19 cellular contexts compared by ENCODE assay signal in the genomic region with DNA sequence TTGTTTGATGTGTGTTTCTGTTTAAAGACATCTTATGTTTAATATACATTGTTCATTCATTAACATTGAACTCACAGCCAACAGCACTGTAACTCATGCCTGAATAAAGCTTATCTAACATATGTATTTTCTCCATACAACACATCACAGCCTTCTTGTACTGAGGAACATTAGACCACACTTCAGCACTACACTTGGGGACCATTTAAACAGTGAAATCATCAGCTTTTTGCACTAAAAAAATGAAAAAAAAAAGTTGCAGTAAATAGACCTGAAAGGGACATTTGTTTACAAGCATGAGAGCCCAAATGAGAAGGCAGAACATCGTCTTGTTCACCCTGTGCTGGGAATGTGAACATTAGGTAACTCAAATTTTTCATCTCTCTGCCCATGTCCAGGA. TPM values are rescaled to one million over a fixed set of nuclear protein-coding genes. Genes with fewer than 3 reads are reported as not detected.
A peak's percentile ranks its signal among the peaks of the same experiment; 100 is the strongest.
DNase-seq lines count a peak whose midpoint lies in the region; ATAC-seq and TF ChIP-seq lines count a peak whose summit lies in the region.
"Had no signal": no experiment of that assay in that cellular context is flagged by ENCODE, and none has a peak within 500 bp of the region (broad histone marks: within the 10 kb centered on the region; RNA-seq: fewer than 3 reads in every experiment).

No MANE protein-coding gene starts in this region.

- intact Hi-C loops in left ventricle myocardium inferior (cut with micrococcal nuclease) (no loop called here), left cardiac atrium (cut with DNase I) (no loop called here), uterus (cut with DNase I; ENCODE audit: low total_unique reads) (no loop called here)

- H3K9ac ChIP-seq in rectal smooth muscle tissue (ENCODE audit: low read length): no peak overlapping the region
- H3K9ac ChIP-seq: BLaER1 had no signal

- H3K27me3 ChIP-seq in left ventricle myocardium inferior (ENCODE audit: low read depth): no peaks in the 10 kb centered on the region
- no peaks in the 10 kb centered on the region for H3K27me3 ChIP-seq in gastroesophageal sphincter
- no peaks in the 10 kb centered on the region for H3K27me3 ChIP-seq in rectal smooth muscle tissue (ENCODE audit: control insufficient read depth, insufficient read depth, low read length)
- H3K27me3 ChIP-seq in uterus: no peaks in the 10 kb centered on the region
- H3K27me3 ChIP-seq: BLaER1 had no signal

- DNase-seq in left ventricle myocardium inferior: no peak
- DNase-seq in left cardiac atrium: no peak
- no peak for DNase-seq in uterus
- no peak for DNase-seq in SHP77 (lab: John Stamatoyannopoulos, UW)
- DNase-seq: CD8-positive, alpha-beta memory T cell; DND-41; NCI-H1092; NCI-H146; NCI-H2081; NCI-H82 had no signal

- no peak for TF ChIP-seq EP300 in gastroesophageal sphincter (IDR thresholded peaks at IDR 0.05)

- 78 to 83% methylated on average over 1 of the region's 1 CpG for WGBS in gastroesophageal sphincter (ENCODE audit: low coverage in 1 of 2), 2 donors

- H3K4me1 ChIP-seq in left ventricle myocardium inferior (peaks cover 72% of the 10 kb centered on the region), gastroesophageal sphincter (peaks cover 7 to 66% (median 41%) of the 10 kb centered on the region in 3 donors), rectal smooth muscle tissue (ENCODE audit: control insufficient read depth, insufficient read depth, low read length) (peaks cover 26% of the 10 kb centered on the region), uterus (peaks cover 15 to 18% of the 10 kb centered on the region in 2 donors)

- peaks cover 28% of the 10 kb centered on the region for H3K36me3 ChIP-seq in left ventricle myocardium inferior
- peaks cover 0 to 46% of the 10 kb centered on the region in 2 donors for H3K36me3 ChIP-seq in gastroesophageal sphincter
- H3K36me3 ChIP-seq in rectal smooth muscle tissue (ENCODE audit: control insufficient read depth, insufficient read depth, low read length): peaks cover 13% of the 10 kb centered on the region
- H3K36me3 ChIP-seq in uterus: no peaks in the 10 kb centered on the region

- ATAC-seq in left cardiac atrium (no peak), gastroesophageal sphincter (no peak), HG02870 (IDR thresholded peaks at IDR 0.05; ENCODE audit: unreplicated experiment) (no peak), esophagus mucosa (no peak)
- ATAC-seq: GM23338, HCT116, Panc1 had no signal

- H3K27ac ChIP-seq in left ventricle myocardium inferior (replicated peaks) (peak overlapping the region; percentile 85), gastroesophageal sphincter (peak overlapping the region in 3 of 4 donors; percentile 68 to 78 (median 74)), rectal smooth muscle tissue (ENCODE audit: low read depth, low read length) (peak overlapping the region; percentile 64), uterus (peak overlapping the region; percentile 63 to 65)

- no peak for TF ChIP-seq POLR2A in gastroesophageal sphincter (IDR thresholded peaks at IDR 0.05)
- no peak for TF ChIP-seq POLR2A in uterus (IDR thresholded peaks at IDR 0.05)

- TF ChIP-seq CTCF in left ventricle myocardium inferior (IDR thresholded peaks at IDR 0.05; ENCODE audit: borderline replicate concordance) (no peak), gastroesophageal sphincter (IDR thresholded peaks at IDR 0.05) (no peak), uterus (IDR thresholded peaks at IDR 0.05) (no peak)

- no peaks in the 10 kb centered on the region for H3K9me3 ChIP-seq in left ventricle myocardium inferior (replicated peaks)
- H3K9me3 ChIP-seq in gastroesophageal sphincter: no peaks in the 10 kb centered on the region
- H3K9me3 ChIP-seq in uterus: no peaks in the 10 kb centered on the region
- H3K9me3 ChIP-seq: BLaER1 had no signal

- no peak overlapping the region for H3K4me3 ChIP-seq in left ventricle myocardium inferior
- no peak overlapping the region for H3K4me3 ChIP-seq in gastroesophageal sphincter
- no peak overlapping the region for H3K4me3 ChIP-seq in rectal smooth muscle tissue (ENCODE audit: low read length)
- H3K4me3 ChIP-seq in uterus: no peak overlapping the region
- H3K4me3 ChIP-seq: BLaER1, GM12878, GM23338 had no signal

RNA-seq across cellular contexts. Expression of a gene that starts 15.3 kb away (rescaled TPM):
- total RNA-seq in left ventricle myocardium inferior (84.2 TPM), left cardiac atrium (10 to 100 TPM; 69.5 to 87.7 TPM), gastroesophageal sphincter (10 to 100 TPM; 67.6 to 84.4 (median 76.9) TPM), uterus (10 to 100 TPM; 27.1 to 74.9 (median 40.7) TPM), esophagus mucosa (38.7 TPM)

RNA-seq across cellular contexts. Expression of a gene that starts 21.1 kb away (rescaled TPM):
- 9.5 TPM for total RNA-seq in left ventricle myocardium inferior
- total RNA-seq in left cardiac atrium: 10 to 100 TPM; 14.4 to 15.8 TPM
- 10 to 100 TPM; 22.2 to 59.8 (median 37.8) TPM for total RNA-seq in gastroesophageal sphincter
- total RNA-seq in uterus: 100 to 1,000 TPM in 1 of 4 donors, 10 to 100 TPM in 3; 26.8 to 125 (median 73.6) TPM
- total RNA-seq in esophagus mucosa: 1.4 TPM

RNA-seq across cellular contexts. Expression of a gene that starts 22.5 kb away (rescaled TPM):
- total RNA-seq in left ventricle myocardium inferior: 106 TPM
- total RNA-seq in left cardiac atrium: 100 to 1,000 TPM; 102 to 105 TPM
- 10 to 100 TPM; 21.7 to 41.1 (median 35.4) TPM for total RNA-seq in gastroesophageal sphincter
- total RNA-seq in uterus: 100 to 1,000 TPM in 2 of 4 donors, 10 to 100 TPM in 2; 11.5 to 137 (median 67.1) TPM
- total RNA-seq in esophagus mucosa: 101 TPM

RNA-seq across cellular contexts. Expression of a gene that starts 31.0 kb away (rescaled TPM):
- total RNA-seq in left ventricle myocardium inferior: 192 TPM
- total RNA-seq in left cardiac atrium: 100 to 1,000 TPM; 166 to 183 TPM
- 100 to 1,000 TPM; 395 to 658 (median 466) TPM for total RNA-seq in gastroesophageal sphincter
- 100 to 1,000 TPM; 205 to 336 (median 279) TPM for total RNA-seq in uterus
- 32.4 TPM for total RNA-seq in esophagus mucosa

RNA-seq across cellular contexts. Expression of a gene that starts 31.1 kb away (rescaled TPM):
- total RNA-seq in left ventricle myocardium inferior (19.2 TPM), left cardiac atrium (10 to 100 TPM; 14.2 to 18.0 TPM), gastroesophageal sphincter (10 to 100 TPM; 25.7 to 32.4 (median 28.1) TPM), uterus (10 to 100 TPM; 12.6 to 41.2 (median 26.9) TPM), esophagus mucosa (13.2 TPM)
